ENCODE assay signal across 8 cellular contexts in genomic region chr7:155205368-155206285, GRCh38.
DNase-seq lines count a peak whose midpoint lies in the region; ATAC-seq, FAIRE-seq and TF ChIP-seq lines count a peak whose summit lies in the region.

No MANE protein-coding gene starts in this region.

- no peaks in the 10 kb centered on the region for H3K79me1 ChIP-seq in H1 (ENCODE audit: low read depth, low read length)

- no peak for TF ChIP-seq RAD21 in H1 (IDR thresholded peaks at IDR 0.05 in 1 of 2, conservative IDR thresholded peaks at IDR 0.05 in 1 of 2; ENCODE audit: low read depth in 2 of 2, low read length in 2 of 2)

- peak overlapping the region; percentile 99; the same call in 1 of the 2 replicates for H2BK15ac ChIP-seq in H1 (ENCODE audit: low read length)

- H3K36me3 ChIP-seq in H1 (ENCODE audit: control insufficient read depth in 2 of 4, insufficient read depth in 4 of 4, low read length in 3 of 4), result no peaks in the 10 kb centered on the region; a peak in 1 of 8 replicates
- no peaks in the 10 kb centered on the region for H3K36me3 ChIP-seq in mucosa of stomach (ENCODE audit: control insufficient read depth, insufficient read depth, low read length)

- peak overlapping the region; percentile 1; the same call in 1 of the 2 replicates for H3K18ac ChIP-seq in H1 (ENCODE audit: extremely low read depth, low read length)

- peaks cover 18% of the 10 kb centered on the region; the same call in 1 of the 2 replicates for H3K23me2 ChIP-seq in H1 (ENCODE audit: low read depth, low read length)

- H2AFZ ChIP-seq in H1 (ENCODE audit: low read length), result peak overlapping the region; percentile 64; the same call in 1 of the 2 replicates

- H3K9me3 Mint-ChIP-seq in activated CD8-positive, alpha-beta T cell treated with anti-CD3 and anti-CD28 coated beads, Interleukin-2, amount 10 ng/mL, durations not matched to agents 7 days and 5 days (ENCODE audit: insufficient read depth), result no peaks in the 10 kb centered on the region
- H3K9me3 Mint-ChIP-seq in endothelial cell (ENCODE audit: unreplicated experiment), result no peaks in the 10 kb centered on the region

- no peak overlapping the region for H3K14ac ChIP-seq in H1 (ENCODE audit: insufficient read length)

- H4K8ac ChIP-seq in H1 (ENCODE audit: extremely low read depth, insufficient read depth, low read length), result no peak overlapping the region

- no peak for TF ChIP-seq CTCF in H1 (IDR thresholded peaks at IDR 0.05; ENCODE audit: control extremely low read depth in 1 of 3, insufficient read depth in 1 of 3, low read depth in 1 of 3, low read length in 3 of 3)
- TF ChIP-seq CTCF in endothelial cell (IDR thresholded peaks at IDR 0.05; ENCODE audit: unreplicated experiment), result no peak

- no peaks in the 10 kb centered on the region for H3K79me2 ChIP-seq in H1 (ENCODE audit: control insufficient read depth in 1 of 2, insufficient read depth in 2 of 2, low read length in 2 of 2)

- H3K4me3 ChIP-seq in H1 (ENCODE audit: extremely low read depth in 1 of 4, insufficient read depth in 2 of 4, low read depth in 3 of 4, low read length in 4 of 4), result no peak overlapping the region
- no peak overlapping the region for H3K4me3 ChIP-seq in mucosa of stomach (ENCODE audit: low read length)

- POLR2A ChIA-PET in activated CD8-positive, alpha-beta T cell treated with anti-CD3 and anti-CD28 coated beads, Interleukin-2, amount 10 ng/mL, durations not matched to agents 7 days and 5 days (lab: Charles Lee), result interaction anchor here (0.6 to 3.3 kb wide), 5 partner anchors 16 to 243 kb away, joined by 3 to 69 read pairs (median 3); partner anchors contain the start of gene INSIG1
- POLR2A ChIA-PET in H1 (lab: Charles Lee; ENCODE audit: partially characterized antibody), result interaction anchor here (0.9 to 1.3 kb wide), 2 partner anchors 8 to 10 kb away, joined by 3 read pairs; no protein-coding TSS in a partner anchor

- DNase-seq in NCI-H187 treated with DMSO at 0.1 percent for 48 hours (lab: John Stamatoyannopoulos, UW) (peak; percentile 63), H1 (ENCODE audit: low read depth in 1 of 2, low spot score in 2 of 2) (peak in 1 of 2 experiments; percentile 55), endothelial cell (ENCODE audit: low spot score) (no peak)
- DNase-seq in activated CD8-positive, alpha-beta T cell treated with anti-CD3 and anti-CD28 coated beads, Interleukin-2, amount 10 ng/mL, durations not matched to agents 7 days and 5 days, result peak; percentile 96
- peak; percentile 64 to 68 for DNase-seq in stimulated activated CD8-positive, alpha-beta memory T cell treated with anti-CD3 and anti-CD28 coated beads, Interleukin-7, amount 100 ng/mL, for 1 hour (ENCODE audit: low read depth in 2 of 2)

- no peak overlapping the region for H3K23ac ChIP-seq in H1 (ENCODE audit: insufficient read length)

- H3K4me1 ChIP-seq in H1 (replicated peaks in 1 of 4; ENCODE audit: control insufficient read depth in 3 of 4, insufficient read depth in 4 of 4, low read length in 3 of 4) (peaks cover 0 to 20% (median 8%) of the 10 kb centered on the region in 4 experiments; a peak in 4 of 7 replicates), mucosa of stomach (ENCODE audit: control insufficient read depth, insufficient read depth, low read length) (no peaks in the 10 kb centered on the region)

- H3K4ac ChIP-seq in H1 (replicated peaks; ENCODE audit: insufficient read length, low read depth, low read length), result no peak overlapping the region

- H3K36me3 Mint-ChIP-seq in activated CD8-positive, alpha-beta T cell treated with anti-CD3 and anti-CD28 coated beads, Interleukin-2, amount 10 ng/mL, durations not matched to agents 7 days and 5 days (ENCODE audit: low read depth), result peaks cover 7% of the 10 kb centered on the region
- H3K36me3 Mint-ChIP-seq in endothelial cell (ENCODE audit: low read depth, unreplicated experiment), result peaks cover 10% of the 10 kb centered on the region

- no peaks in the 10 kb centered on the region for H3K27me3 ChIP-seq in H1 (replicated peaks in 1 of 4; ENCODE audit: control insufficient read depth in 3 of 4, extremely low read depth in 1 of 4, insufficient read depth in 3 of 4, low read length in 3 of 4)
- H3K27me3 ChIP-seq in mucosa of stomach (ENCODE audit: control insufficient read depth, insufficient read depth, low read length), result peaks cover 4% of the 10 kb centered on the region

- CTCF ChIA-PET in activated CD8-positive, alpha-beta T cell treated with anti-CD3 and anti-CD28 coated beads, Interleukin-2, amount 10 ng/mL, durations not matched to agents 7 days and 5 days (lab: Charles Lee), result interaction anchor here (1.0 to 2.5 kb wide), 8 partner anchors 11 to 278 kb away, joined by 3 to 13 read pairs (median 8); partner anchors contain the start of gene INSIG1
- CTCF ChIA-PET in H1 (lab: Charles Lee; ENCODE audit: partially characterized antibody), result interaction anchor here (0.7 to 1.3 kb wide), 4 partner anchors 15 to 151 kb away, joined by 3 to 5 read pairs (median 3); no protein-coding TSS in a partner anchor

- H2BK120ac ChIP-seq in H1 (replicated peaks; ENCODE audit: low read depth, low read length), result peak overlapping the region; percentile 59

- no peak for TF ChIP-seq EP300 in H1 (IDR thresholded peaks at IDR 0.05; ENCODE audit: borderline replicate concordance in 1 of 2, low read depth in 2 of 2, low read length in 2 of 2)

- no peak for TF ChIP-seq POLR2A in H1 (IDR thresholded peaks at IDR 0.05; ENCODE audit: control extremely low read depth in 1 of 2, low read depth in 2 of 2, low read length in 2 of 2)

- peak overlapping the region; percentile 98 for H2BK12ac ChIP-seq in H1 (ENCODE audit: low read depth, low read length)

- H3K27ac Mint-ChIP-seq in activated CD8-positive, alpha-beta T cell treated with anti-CD3 and anti-CD28 coated beads, Interleukin-2, amount 10 ng/mL, durations not matched to agents 7 days and 5 days, result peak overlapping the region; percentile 97
- no peak overlapping the region for H3K27ac Mint-ChIP-seq in endothelial cell (ENCODE audit: unreplicated experiment)

- 88% methylated on average over 32 of the region's 32 CpGs; no CpG with 5 or more reads in 1 of the 2 experiments for WGBS in H1 (ENCODE audit: extremely low coverage in 1 of 2, insufficient coverage in 1 of 2, insufficient read length in 1 of 2, insufficient replicate concordance in 2 of 2, low coverage in 1 of 2, low lambda C conversion rate in 2 of 2, missing lambda C conversion rate in 1 of 2), 2 experiments

- H3K27ac ChIP-seq in H1 (ENCODE audit: low read depth, low read length), result no peak overlapping the region

- H3K4me3 Mint-ChIP-seq in activated CD8-positive, alpha-beta T cell treated with anti-CD3 and anti-CD28 coated beads, Interleukin-2, amount 10 ng/mL, durations not matched to agents 7 days and 5 days, result peak overlapping the region; percentile 71
- no peak overlapping the region for H3K4me3 Mint-ChIP-seq in endothelial cell (ENCODE audit: unreplicated experiment)

- H3K27me3 Mint-ChIP-seq in activated CD8-positive, alpha-beta T cell treated with anti-CD3 and anti-CD28 coated beads, Interleukin-2, amount 10 ng/mL, durations not matched to agents 7 days and 5 days (ENCODE audit: low read depth), result no peaks in the 10 kb centered on the region
- H3K27me3 Mint-ChIP-seq in endothelial cell (ENCODE audit: unreplicated experiment), result peaks cover 12% of the 10 kb centered on the region

- peak; percentile 87 for ATAC-seq in GM18498 (IDR thresholded peaks at IDR 0.05; ENCODE audit: unreplicated experiment)
- peak; percentile 85 for ATAC-seq in HG02623 (IDR thresholded peaks at IDR 0.05; ENCODE audit: unreplicated experiment)
- ATAC-seq in activated CD8-positive, alpha-beta T cell treated with anti-CD3 and anti-CD28 coated beads, Interleukin-2, amount 10 ng/mL, durations not matched to agents 7 days and 5 days, result peak; percentile 95

- peaks cover 0 to 11% of the 10 kb centered on the region in 2 experiments for H4K20me1 ChIP-seq in H1 (replicated peaks in 1 of 2; ENCODE audit: control insufficient read depth in 1 of 2, insufficient read depth in 2 of 2, low read length in 2 of 2)

- peak overlapping the region; percentile 94 for H4K91ac ChIP-seq in H1 (replicated peaks; ENCODE audit: insufficient read length, low read length)

- no peak for FAIRE-seq in H1 (lab: Jason Lieb, UNC)

- H3K4me1 Mint-ChIP-seq in activated CD8-positive, alpha-beta T cell treated with anti-CD3 and anti-CD28 coated beads, Interleukin-2, amount 10 ng/mL, durations not matched to agents 7 days and 5 days (ENCODE audit: low read depth), result peaks cover 27% of the 10 kb centered on the region
- H3K4me1 Mint-ChIP-seq in endothelial cell (ENCODE audit: unreplicated experiment), result peaks cover 10% of the 10 kb centered on the region

- H2BK5ac ChIP-seq in H1 (ENCODE audit: low read depth, low read length), result peak overlapping the region; percentile 72

- H3K9ac ChIP-seq in H1 (replicated peaks in 1 of 4; ENCODE audit: extremely low read depth in 1 of 4, low read depth in 3 of 4, low read length in 3 of 4) (no peak overlapping the region), mucosa of stomach (ENCODE audit: low read length) (peak overlapping the region; percentile 39)

- no peak overlapping the region for H3K56ac ChIP-seq in H1 (replicated peaks; ENCODE audit: insufficient read length, low read depth, low read length)

- no peak overlapping the region for H4K5ac ChIP-seq in H1 (ENCODE audit: insufficient read length, low read depth, low read length)

- H2BK20ac ChIP-seq in H1 (ENCODE audit: low read length), result peak overlapping the region; percentile 67; the same call in 1 of the 2 replicates

- H3K9me3 ChIP-seq in H1 (ENCODE audit: insufficient read depth in 2 of 2, low read depth in 1 of 2, low read length in 1 of 2) (peaks cover 4 to 5% of the 10 kb centered on the region in 2 experiments; a peak in 1 of 4 replicates), mucosa of stomach (ENCODE audit: control insufficient read depth, low read length) (no peaks in the 10 kb centered on the region)

- no peak overlapping the region for H3K4me2 ChIP-seq in H1 (ENCODE audit: insufficient read depth in 1 of 2, low read depth in 2 of 2, low read length in 2 of 2)

- H2AK5ac ChIP-seq in H1 (ENCODE audit: low read depth, low read length), result peak overlapping the region; percentile 99

TF ChIP-seq in H1, 55 proteins besides CTCF, POLR2A, EP300 and RAD21 (continues in another document):
- TF ChIP-seq RNF2 (IDR thresholded peaks at IDR 0.05; ENCODE audit: borderline replicate concordance, low read depth, low read length, missing control alignments, poor library complexity, severe bottlenecking) (no peak), ATF2 (IDR thresholded peaks at IDR 0.05; ENCODE audit: low read length) (no peak), CREB1 (IDR thresholded peaks at IDR 0.05) (0 out of 2 replicates have a peak, but pooled peaks have one; percentile 20)
